18 cellular contexts compared by ENCODE assay signal in genomic region chr18:12774982-12775381, GRCh38.
A peak's percentile ranks its signal among the peaks of the same experiment; 100 is the strongest.
DNase-seq lines count a peak whose midpoint lies in the region; ATAC-seq and TF ChIP-seq lines count a peak whose summit lies in the region.
"Had no signal": no experiment of that assay in that cellular context is flagged by ENCODE, and none has a peak within 500 bp of the region (broad histone marks: within the 10 kb centered on the region; RNA-seq: fewer than 3 reads in every experiment).

No MANE protein-coding gene starts in this region.

- TF ChIP-seq CTCF in breast epithelium (IDR thresholded peaks at IDR 0.05) (no peak), omental fat pad (IDR thresholded peaks at IDR 0.05) (no peak)

- DNase-seq in activated CD8-positive, alpha-beta memory T cell treated with anti-CD3 and anti-CD28 coated beads, Interleukin-2, amount 10 ng/mL, durations not matched to agents 7 days and 5 days: no peak
- no peak for DNase-seq in activated CD8-positive, alpha-beta memory T cell treated with anti-CD3 and anti-CD28 coated beads, Interleukin-2, amount 50 U/mL, for 48 hours
- peak in 12 of 34 experiments; percentile 2 to 49 (median 18) for DNase-seq in T-cell
- peak; percentile 12 for DNase-seq in ecto neural progenitor cell (ENCODE audit: low spot score)
- peak; percentile 15 for DNase-seq in stimulated activated naive CD8-positive, alpha-beta T cell treated with anti-CD3 and anti-CD28 coated beads, Interleukin-15, Interleukin-2, amounts not matched to agents 100 U/mL and 50 U/mL, for 24 hours
- no peak for DNase-seq in breast epithelium (ENCODE audit: low spot score in 2 of 2)
- DNase-seq in DMS153 (lab: John Stamatoyannopoulos, UW): no peak
- DNase-seq in omental fat pad (ENCODE audit: low spot score): no peak
- DNase-seq: ACHN; activated effector memory CD4-positive, alpha-beta T cell treated with Interleukin-2 at 50 U/mL for 16 hours; dermis blood vessel endothelial cell; NCI-H2029; NCI-H510A; PC-3; right lobe of liver; upper lobe of right lung had no signal

- no peaks in the 10 kb centered on the region for H3K4me1 ChIP-seq in breast epithelium
- H3K4me1 ChIP-seq: right lobe of liver, upper lobe of right lung had no signal

- H3K36me3 Mint-ChIP-seq in activated CD8-positive, alpha-beta memory T cell treated with anti-CD3 and anti-CD28 coated beads, Interleukin-2, amount 10 ng/mL, durations not matched to agents 7 days and 5 days: peaks cover 2% of the 10 kb centered on the region
- no peaks in the 10 kb centered on the region for H3K36me3 Mint-ChIP-seq in T-cell
- H3K36me3 Mint-ChIP-seq: brain had no signal

- CTCF ChIA-PET in activated CD8-positive, alpha-beta memory T cell treated with anti-CD3 and anti-CD28 coated beads, Interleukin-2, amount 10 ng/mL, durations not matched to agents 7 days and 5 days (lab: Charles Lee): interaction anchor here (0.8 to 2.4 kb wide), 4 partner anchors 31 to 118 kb away, joined by 3 to 6 read pairs (median 4); partner anchors contain the start of gene PTPN2
- CTCF ChIA-PET in T-cell (lab: Charles Lee): no interaction called here

- no peaks in the 10 kb centered on the region for H3K27me3 Mint-ChIP-seq in activated CD8-positive, alpha-beta memory T cell treated with anti-CD3 and anti-CD28 coated beads, Interleukin-2, amount 10 ng/mL, durations not matched to agents 7 days and 5 days
- H3K27me3 Mint-ChIP-seq in T-cell: no peaks in the 10 kb centered on the region

- peak overlapping the region; percentile 77 for H3K4me3 Mint-ChIP-seq in activated CD8-positive, alpha-beta memory T cell treated with anti-CD3 and anti-CD28 coated beads, Interleukin-2, amount 10 ng/mL, durations not matched to agents 7 days and 5 days
- H3K4me3 Mint-ChIP-seq in T-cell: peak overlapping the region; percentile 78 to 91 (median 89)
- H3K4me3 Mint-ChIP-seq: brain had no signal

- POLR2A ChIA-PET in T-cell (lab: Charles Lee): interaction anchor here (0.5 to 1.0 kb wide), 3 partner anchors 21 to 109 kb away, joined by 3 to 6 read pairs (median 4); partner anchors contain the start of gene PTPN2 (in 1 of the 2)

- H3K36me3 ChIP-seq in breast epithelium: no peaks in the 10 kb centered on the region
- H3K36me3 ChIP-seq: right lobe of liver, upper lobe of right lung had no signal

- H3K4me1 Mint-ChIP-seq in activated CD8-positive, alpha-beta memory T cell treated with anti-CD3 and anti-CD28 coated beads, Interleukin-2, amount 10 ng/mL, durations not matched to agents 7 days and 5 days: peaks cover 12% of the 10 kb centered on the region
- peaks cover 0 to 20% (median 11%) of the 10 kb centered on the region in 3 donors for H3K4me1 Mint-ChIP-seq in T-cell
- H3K4me1 Mint-ChIP-seq: brain had no signal

- no peak overlapping the region for H3K4me3 ChIP-seq in breast epithelium
- H3K4me3 ChIP-seq: right lobe of liver, upper lobe of right lung had no signal

- no peak for TF ChIP-seq POLR2A in breast epithelium (IDR thresholded peaks at IDR 0.05)

- peak overlapping the region; percentile 85 for H3K27ac Mint-ChIP-seq in activated CD8-positive, alpha-beta memory T cell treated with anti-CD3 and anti-CD28 coated beads, Interleukin-2, amount 10 ng/mL, durations not matched to agents 7 days and 5 days
- H3K27ac Mint-ChIP-seq in T-cell: peak overlapping the region in 1 of 2 donors; percentile 90
- H3K27ac Mint-ChIP-seq: brain had no signal

- H3K27ac ChIP-seq in breast epithelium: no peak overlapping the region
- H3K27ac ChIP-seq: right lobe of liver, upper lobe of right lung, VCaP had no signal

- H3K9me3 Mint-ChIP-seq in activated CD8-positive, alpha-beta memory T cell treated with anti-CD3 and anti-CD28 coated beads, Interleukin-2, amount 10 ng/mL, durations not matched to agents 7 days and 5 days (ENCODE audit: low read depth): peaks cover 3% of the 10 kb centered on the region
- peaks cover 0 to 4% (median 3%) of the 10 kb centered on the region in 3 donors for H3K9me3 Mint-ChIP-seq in T-cell

- peak; percentile 32 for ATAC-seq in activated CD8-positive, alpha-beta memory T cell treated with anti-CD3 and anti-CD28 coated beads, Interleukin-2, amount 10 ng/mL, durations not matched to agents 7 days and 5 days
- peak in 3 of 4 experiments; percentile 14 to 45 (median 37) for ATAC-seq in T-cell (replicated peaks in 1 of 4)
- ATAC-seq in stimulated activated naive CD8-positive, alpha-beta T cell treated with anti-CD3 and anti-CD28 coated beads, Interleukin-15, Interleukin-2, amounts not matched to agents 100 U/mL and 50 U/mL, for 24 hours: peak; percentile 48
- ATAC-seq in omental fat pad (ENCODE audit: low FRiP score): no peak
- ATAC-seq: PC-3, right lobe of liver, upper lobe of right lung had no signal

- H3K27me3 ChIP-seq in breast epithelium: no peaks in the 10 kb centered on the region
- H3K27me3 ChIP-seq: right lobe of liver, upper lobe of right lung had no signal

- intact Hi-C loops in breast epithelium (cut with DNase I; ENCODE audit: low total_unique reads): no loop called here

- no peaks in the 10 kb centered on the region for H3K9me3 ChIP-seq in breast epithelium
- H3K9me3 ChIP-seq: right lobe of liver, upper lobe of right lung had no signal

Comparison
In these comparisons a context has a peak if more than half of its experiments do, and no peak if none do; other contexts are left out.
1. DNase-seq: peak in ecto neural progenitor cell (single experiment) and stimulated activated naive CD8-positive, alpha-beta T cell treated with anti-CD3 and anti-CD28 coated beads, Interleukin-15, Interleukin-2, amounts not matched to agents 100 U/mL and 50 U/mL, for 24 hours (single experiment); none in activated CD8-positive, alpha-beta memory T cell treated with anti-CD3 and anti-CD28 coated beads, Interleukin-2, amount 10 ng/mL, durations not matched to agents 7 days and 5 days (single experiment), activated CD8-positive, alpha-beta memory T cell treated with anti-CD3 and anti-CD28 coated beads, Interleukin-2, amount 50 U/mL, for 48 hours (single experiment), breast epithelium (0 of 2), DMS153 (single experiment) and omental fat pad (single experiment).